ENCODE assay signal across 8 cellular contexts in genomic region chr2:84879595-84880394, GRCh38. TPM values are rescaled to one million over a fixed set of nuclear protein-coding genes. Genes with fewer than 3 reads are reported as not detected.
A peak's percentile ranks its signal among the peaks of the same experiment; 100 is the strongest.
DNase-seq lines count a peak whose midpoint lies in the region; ATAC-seq, FAIRE-seq and TF ChIP-seq lines count a peak whose summit lies in the region.

No MANE protein-coding gene starts in this region.

- H3K4me3 ChIP-seq in A673 (ENCODE audit: low read depth, low read length, poor library complexity, severe bottlenecking) (peak overlapping the region; percentile 39), stomach (peak overlapping the region; percentile 48 to 76 (median 56))

- DNase-seq in A673 (ENCODE audit: low spot score) (no peak), islet precursor cell (peak; percentile 60), stomach (no peak), D721Med (ENCODE audit: insufficient read length, low spot score) (no peak), NCI-H774 (lab: John Stamatoyannopoulos, UW) (no peak)
- DNase-seq in activated T-cell treated with anti-CD3 and anti-CD28 coated beads, Interleukin-2, amount 50 U/mL, for 72 hours: peak in 1 of 2 donors; percentile 41

- H3K4me3 Mint-ChIP-seq in activated T-cell treated with anti-CD3 and anti-CD28 coated beads, Interleukin-2, amount 50 U/mL, for 72 hours: peak overlapping the region; percentile 94 to 98

- H3K9me3 Mint-ChIP-seq in activated T-cell treated with anti-CD3 and anti-CD28 coated beads, Interleukin-2, amount 50 U/mL, for 72 hours: no peaks in the 10 kb centered on the region

- ATAC-seq in GM18907 (IDR thresholded peaks at IDR 0.05; ENCODE audit: unreplicated experiment) (peak; percentile 69), HG03135 (IDR thresholded peaks at IDR 0.05; ENCODE audit: unreplicated experiment) (peak; percentile 62)
- peak in 1 of 2 donors; percentile 12 for ATAC-seq in activated T-cell treated with anti-CD3 and anti-CD28 coated beads, Interleukin-2, amount 50 U/mL, for 72 hours (replicated peaks in 1 of 2)

- H3K9me3 ChIP-seq in A673 (ENCODE audit: low read depth, low read length, poor library complexity, severe bottlenecking) (no peaks in the 10 kb centered on the region), stomach (no peaks in the 10 kb centered on the region)

- intact Hi-C loops in A673 (cut with micrococcal nuclease; ENCODE audit: unreplicated experiment): loop anchor here (5.0 kb wide), 1 partner anchor 387 kb away; no protein-coding TSS in a partner anchor
- intact Hi-C loops in stomach (cut with DNase I; ENCODE audit: low total_unique reads): loop anchor here (10.0 kb wide), 1 partner anchor 385 kb away; no protein-coding TSS in a partner anchor

- FAIRE-seq in D721Med (lab: Jason Lieb, UNC): no peak

- no peak for TF ChIP-seq EP300 in stomach (IDR thresholded peaks at IDR 0.05)

- TF ChIP-seq CTCF in A673 (conservative IDR thresholded peaks at IDR 0.05; ENCODE audit: low read depth, low read length): no peak
- TF ChIP-seq CTCF in stomach (IDR thresholded peaks at IDR 0.05): no peak
- TF ChIP-seq CTCF in D721Med (IDR thresholded peaks at IDR 0.05; ENCODE audit: insufficient read depth, missing control alignments): no peak

- peaks cover 5 to 7% of the 10 kb centered on the region in 2 donors for H3K36me3 Mint-ChIP-seq in activated T-cell treated with anti-CD3 and anti-CD28 coated beads, Interleukin-2, amount 50 U/mL, for 72 hours (ENCODE audit: insufficient read depth in 2 of 2)

- peak overlapping the region; percentile 94 for H3K27ac Mint-ChIP-seq in activated T-cell treated with anti-CD3 and anti-CD28 coated beads, Interleukin-2, amount 50 U/mL, for 72 hours

- H3K27me3 Mint-ChIP-seq in activated T-cell treated with anti-CD3 and anti-CD28 coated beads, Interleukin-2, amount 50 U/mL, for 72 hours (ENCODE audit: low read depth): no peaks in the 10 kb centered on the region

- H3K36me3 ChIP-seq in A673 (ENCODE audit: insufficient read depth, low read length, poor library complexity, severe bottlenecking): no peaks in the 10 kb centered on the region
- no peaks in the 10 kb centered on the region for H3K36me3 ChIP-seq in stomach

- no peak for TF ChIP-seq POLR2A in stomach (IDR thresholded peaks at IDR 0.05)

- WGBS in stomach, 5 donors: 6 to 9% (median 7%) methylated on average over 30 to 44 of the region's 44 CpGs

- H3K27me3 ChIP-seq in A673 (replicated peaks; ENCODE audit: insufficient read depth, low read depth, low read length, poor library complexity) (peaks cover 69% of the 10 kb centered on the region), stomach (peaks cover 0 to 53% (median 17%) of the 10 kb centered on the region in 3 donors)

- H3K4me1 Mint-ChIP-seq in activated T-cell treated with anti-CD3 and anti-CD28 coated beads, Interleukin-2, amount 50 U/mL, for 72 hours (ENCODE audit: low read depth): peaks cover 73% of the 10 kb centered on the region

- BruUV-seq in A673 (replicated peaks; lab: Mats Ljungman, UMichigan): no TSS peak

- H3K4me1 ChIP-seq in A673 (ENCODE audit: insufficient read depth, low read length, poor library complexity, severe bottlenecking) (peaks cover 18% of the 10 kb centered on the region), stomach (peaks cover 20 to 33% (median 30%) of the 10 kb centered on the region in 4 donors)

- POLR2A ChIA-PET in A673 (lab: Charles Lee; ENCODE audit: low non-redundant PET): interaction anchor here (0.6 kb wide), 1 partner anchor 116 kb away, joined by 3 read pairs; no protein-coding TSS in a partner anchor

- H3K27ac ChIP-seq in A673 (ENCODE audit: low read depth, low read length, poor library complexity, severe bottlenecking): no peak overlapping the region
- H3K27ac ChIP-seq in stomach: no peak overlapping the region

- CTCF ChIA-PET in A673 (lab: Charles Lee): no interaction called here

RNA-seq across cellular contexts. Expression of gene TRABD2A, which starts 1.1 kb away (rescaled TPM):
- total RNA-seq in A673 (2021): 0.46 and 0.67 TPM in 2 replicates
- total RNA-seq in activated T-cell treated with anti-CD3 and anti-CD28 coated beads, Interleukin-2, amount 50 U/mL, for 72 hours: 10 to 100 TPM; 35.1 to 39.4 TPM
- 100 to 1,000 TPM in 1 of 5 donors, 10 to 100 TPM in 1, 1 to 10 TPM in 1, under 1 TPM in 2; 0.29 to 109 (median 1.3) TPM for total RNA-seq in stomach
- polyA plus RNA-seq in stomach: under 1 TPM in 2 of 3 donors, not detected in 1; 0.48 to 0.50 TPM

RNA-seq across cellular contexts. Expression of gene TMSB10, which starts 25.7 kb away (rescaled TPM):
- 2,146 and 2,488 TPM in 2 replicates for total RNA-seq in A673 (2021)
- 1,000 to 10,000 TPM in 1 of 2 donors, 100 to 1,000 TPM in 1; 884 to 1,078 TPM for total RNA-seq in activated T-cell treated with anti-CD3 and anti-CD28 coated beads, Interleukin-2, amount 50 U/mL, for 72 hours
- total RNA-seq in stomach: 1,000 to 10,000 TPM in 3 of 5 donors, 100 to 1,000 TPM in 2; 504 to 5,821 (median 1,954) TPM
- 1,000 to 10,000 TPM; 1,773 to 3,520 (median 2,373) TPM for polyA plus RNA-seq in stomach
